ENCODE assay signal across 14 cellular contexts in the genomic region with DNA sequence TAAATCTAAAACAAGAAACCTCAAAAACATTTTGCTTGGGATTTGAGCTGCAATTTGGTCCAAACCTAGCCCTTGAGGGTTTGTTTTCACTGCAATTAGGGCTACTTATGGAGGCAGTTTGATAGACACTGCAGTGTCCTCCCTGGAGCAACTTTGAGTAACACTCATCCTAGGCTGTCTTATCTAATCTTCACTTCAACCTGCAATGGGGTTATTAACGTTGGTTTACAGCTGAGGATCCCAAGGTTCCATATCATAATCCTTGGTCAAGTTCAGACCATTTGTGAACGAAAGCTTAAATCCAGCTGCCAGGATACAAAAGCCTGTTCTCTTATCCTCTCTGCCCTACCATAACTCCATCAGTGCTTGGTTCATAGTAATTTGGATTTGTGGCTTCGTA. TPM values are rescaled to one million over a fixed set of nuclear protein-coding genes. Genes with fewer than 3 reads are reported as not detected.
DNase-seq lines count a peak whose midpoint lies in the region; ATAC-seq, FAIRE-seq and TF ChIP-seq lines count a peak whose summit lies in the region.
"Had no signal": no experiment of that assay in that cellular context is flagged by ENCODE, and none has a peak within 500 bp of the region (broad histone marks: within the 10 kb centered on the region; RNA-seq: fewer than 3 reads in every experiment).

No MANE protein-coding gene starts in this region.

- WGBS in A549 (ENCODE audit: missing lambda C conversion rate) = 65% methylated on average over 3 of the region's 3 CpGs

- H3K27me3 ChIP-seq in Karpas-422 (ENCODE audit: low read length) (no peaks in the 10 kb centered on the region), parathyroid adenoma (ENCODE audit: control insufficient read depth, insufficient read depth, low read length) (no peaks in the 10 kb centered on the region), lower lobe of right lung (ENCODE audit: low read depth) (no peaks in the 10 kb centered on the region)
- H3K27me3 ChIP-seq: BE2C, MG63 had no signal

- H3K9me2 ChIP-seq in Karpas-422 (replicated peaks; ENCODE audit: insufficient read depth, low read length) = no peaks in the 10 kb centered on the region

- peaks cover 0 to 2% (median 0%) of the 10 kb centered on the region in 5 donors for H3K27me3 Mint-ChIP-seq in naive thymus-derived CD8-positive, alpha-beta T cell

- DNase-seq in A549 (ENCODE audit: low read depth in 1 of 2, low spot score in 1 of 2) = no peak
- DNase-seq in Karpas-422 = peak; percentile 37
- peak; percentile 58 to 65 for DNase-seq in erythroblast (lab: John Stamatoyannopoulos, UW)
- DNase-seq in lower lobe of right lung = no peak
- DNase-seq in NCI-H1105 (lab: John Stamatoyannopoulos, UW) = no peak
- no peak for DNase-seq in naive thymus-derived CD8-positive, alpha-beta T cell
- DNase-seq: BE2C; CD8-positive, alpha-beta T cell; DMS 273 treated with DMSO at 0.1 percent for 48 hours; MG63; NCI-H1092 treated with DMSO at 0.1 percent for 48 hours; NCI-H187 had no signal

- H3K27ac Mint-ChIP-seq in naive thymus-derived CD8-positive, alpha-beta T cell = peak overlapping the region in 2 of 10 donors; percentile 10 to 57
- H3K27ac Mint-ChIP-seq: CD8-positive, alpha-beta T cell had no signal

- peaks cover 3 to 31% (median 14%) of the 10 kb centered on the region in 4 donors for H3K4me1 Mint-ChIP-seq in naive thymus-derived CD8-positive, alpha-beta T cell

- H3K4me2 ChIP-seq in A549 (peak overlapping the region; percentile 84), Karpas-422 (ENCODE audit: low read depth, low read length, poor library complexity, severe bottlenecking) (no peak overlapping the region), parathyroid adenoma (ENCODE audit: low read length) (peak overlapping the region; percentile 94)

- H3K9me3 ChIP-seq in A549 = no peaks in the 10 kb centered on the region
- H3K9me3 ChIP-seq in Karpas-422 (ENCODE audit: low read length) = no peaks in the 10 kb centered on the region
- no peaks in the 10 kb centered on the region for H3K9me3 ChIP-seq in parathyroid adenoma (ENCODE audit: control insufficient read depth, low read length)
- no peaks in the 10 kb centered on the region for H3K9me3 ChIP-seq in lower lobe of right lung
- H3K9me3 ChIP-seq: BE2C, MG63 had no signal

- TF ChIP-seq CTCF in A549 (IDR thresholded peaks at IDR 0.05) (no peak), parathyroid adenoma (IDR thresholded peaks at IDR 0.05) (no peak), lower lobe of right lung (IDR thresholded peaks at IDR 0.05) (no peak)

- H3K79me2 ChIP-seq in Karpas-422 (ENCODE audit: low read length) = no peaks in the 10 kb centered on the region
- peaks cover 29% of the 10 kb centered on the region for H3K79me2 ChIP-seq in parathyroid adenoma

- H3K4me1 ChIP-seq in A549 (peaks cover 73% of the 10 kb centered on the region), Karpas-422 (ENCODE audit: low read length) (peaks cover 15% of the 10 kb centered on the region), parathyroid adenoma (peaks cover 12% of the 10 kb centered on the region), lower lobe of right lung (peaks cover 50% of the 10 kb centered on the region)
- H3K4me1 ChIP-seq: BE2C had no signal

- TF ChIP-seq POLR2A in A549 (IDR thresholded peaks at IDR 0.05; ENCODE audit: low read length) (no peak), erythroblast (IDR thresholded peaks at IDR 0.05; ENCODE audit: low read length) (no peak)

- no peak for TF ChIP-seq EP300 in A549 (IDR thresholded peaks at IDR 0.05)

- H2AFZ ChIP-seq in Karpas-422 (ENCODE audit: low read length) (no peak overlapping the region), parathyroid adenoma (no peak overlapping the region)

- no peaks in the 10 kb centered on the region for H3K36me3 Mint-ChIP-seq in naive thymus-derived CD8-positive, alpha-beta T cell

- CTCF ChIA-PET in A549 (lab: Yijun Ruan, JAX) = interaction anchor here (1.0 to 15.5 kb wide), 9 partner anchors 11 to 168 kb away, joined by 3 to 140 read pairs (median 4); no protein-coding TSS in a partner anchor

- H3K27ac ChIP-seq in A549 (peak overlapping the region; percentile 90 to 99; a peak in 4 of 6 replicates), Karpas-422 (ENCODE audit: low read length) (no peak overlapping the region), parathyroid adenoma (no peak overlapping the region), lower lobe of right lung (no peak overlapping the region)

- H4K20me1 ChIP-seq in Karpas-422 (ENCODE audit: insufficient read depth, low read depth, low read length) = no peaks in the 10 kb centered on the region

- no peaks in the 10 kb centered on the region for H3K9me3 Mint-ChIP-seq in naive thymus-derived CD8-positive, alpha-beta T cell
- H3K9me3 Mint-ChIP-seq: CD8-positive, alpha-beta T cell had no signal

- POLR2A ChIA-PET in A549 (lab: Yijun Ruan, JAX) = interaction anchor here (1.0 kb wide), 1 partner anchor 35 kb away, joined by 4 read pairs; no protein-coding TSS in a partner anchor
- POLR2A ChIA-PET in naive thymus-derived CD8-positive, alpha-beta T cell (lab: Charles Lee) = no interaction called here

- FAIRE-seq in A549 (lab: Jason Lieb, UNC) = no peak
- FAIRE-seq: H54 had no signal

- H3K4me3 ChIP-seq in A549 = peak overlapping the region; percentile 76
- H3K4me3 ChIP-seq in Karpas-422 (ENCODE audit: low read length) = no peak overlapping the region
- peak overlapping the region; percentile 93 for H3K4me3 ChIP-seq in parathyroid adenoma (ENCODE audit: low read depth, low read length)
- no peak overlapping the region for H3K4me3 ChIP-seq in lower lobe of right lung
- H3K4me3 ChIP-seq: MG63 had no signal

- H3K36me3 ChIP-seq in Karpas-422 (ENCODE audit: insufficient read depth, low read length) = no peaks in the 10 kb centered on the region
- no peaks in the 10 kb centered on the region for H3K36me3 ChIP-seq in parathyroid adenoma (ENCODE audit: control insufficient read depth, insufficient read depth, low read length)
- no peaks in the 10 kb centered on the region for H3K36me3 ChIP-seq in lower lobe of right lung
- H3K36me3 ChIP-seq: BE2C, MG63 had no signal

- TF ChIP-seq RAD21 in A549 (conservative IDR thresholded peaks at IDR 0.05 in 1 of 2, IDR thresholded peaks at IDR 0.05 in 1 of 2) = no peak

- ATAC-seq in A549 = no peak
- no peak for ATAC-seq in lower lobe of right lung
- no peak for ATAC-seq in naive thymus-derived CD8-positive, alpha-beta T cell
- ATAC-seq: CD8-positive, alpha-beta T cell had no signal

- no peak overlapping the region for H3K9ac ChIP-seq in Karpas-422 (ENCODE audit: low read length)
- H3K9ac ChIP-seq in parathyroid adenoma = no peak overlapping the region

- H3K4me3 Mint-ChIP-seq in naive thymus-derived CD8-positive, alpha-beta T cell = no peak overlapping the region
- H3K4me3 Mint-ChIP-seq: CD8-positive, alpha-beta T cell had no signal

- intact Hi-C loops in lower lobe of right lung (cut with DNase I) = no loop called here

TF ChIP-seq in A549, 52 proteins besides CTCF, POLR2A, EP300 and RAD21:
- TF ChIP-seq, protein P1, sequence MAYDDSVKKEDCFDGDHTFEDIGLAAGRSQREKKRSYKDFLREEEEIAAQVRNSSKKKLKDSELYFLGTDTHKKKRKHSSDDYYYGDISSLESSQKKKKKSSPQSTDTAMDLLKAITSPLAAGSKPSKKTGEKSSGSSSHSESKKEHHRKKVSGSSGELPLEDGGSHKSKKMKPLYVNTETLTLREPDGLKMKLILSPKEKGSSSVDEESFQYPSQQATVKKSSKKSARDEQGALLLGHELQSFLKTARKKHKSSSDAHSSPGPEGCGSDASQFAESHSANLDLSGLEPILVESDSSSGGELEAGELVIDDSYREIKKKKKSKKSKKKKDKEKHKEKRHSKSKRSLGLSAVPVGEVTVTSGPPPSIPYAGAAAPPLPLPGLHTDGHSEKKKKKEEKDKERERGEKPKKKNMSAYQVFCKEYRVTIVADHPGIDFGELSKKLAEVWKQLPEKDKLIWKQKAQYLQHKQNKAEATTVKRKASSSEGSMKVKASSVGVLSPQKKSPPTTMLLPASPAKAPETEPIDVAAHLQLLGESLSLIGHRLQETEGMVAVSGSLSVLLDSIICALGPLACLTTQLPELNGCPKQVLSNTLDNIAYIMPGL (CRISPR knock-in tag; IDR thresholded peaks at IDR 0.05; ENCODE audit: borderline replicate concordance) = no peak

RNA-seq across cellular contexts. Expression of gene ANXA4, which starts 2.5 kb away (rescaled TPM):
- polyA plus RNA-seq in A549 (2011; rRNA removed) (341 and 360 TPM in 2 replicates), A549 (2017; fragmentation: RNase III; extraction: RNeasy Plus Mini Kit Qiagen cat#74134 plus additional on column Dnase treatment) (514 to 554 TPM (median 521 TPM) in 3 replicates)
- 322 and 418 TPM in 2 replicates for polyA plus RNA-seq in A549 (2012; cell fraction: cytosol; rRNA removed)
- 154 and 191 TPM in 2 replicates for polyA plus RNA-seq in A549 (2012; cell fraction: nucleus; rRNA removed)
- polyA minus RNA-seq in A549 (2011; rRNA and poly(A)+ RNA removed) = 342 and 464 TPM in 2 replicates
- 1.1 and 2.4 TPM in 2 replicates for total RNA-seq in Karpas-422 (2014; rRNA removed; shearing (Covaris generic); ENCODE audit: low replicate concordance)
- total RNA-seq in lower lobe of right lung = 173 TPM
- total RNA-seq in naive thymus-derived CD8-positive, alpha-beta T cell = 10 to 100 TPM in 1 of 2 experiments, 1 to 10 TPM in 1; 8.0 to 10.0 TPM
- polyA plus RNA-seq in naive thymus-derived CD8-positive, alpha-beta T cell = 10 to 100 TPM in 1 of 3 donors, 1 to 10 TPM in 2; 2.9 to 15.8 (median 3.8) TPM

Comparison
In these comparisons a context has a peak if more than half of its experiments do, and no peak if none do; other contexts are left out.
1. DNase-seq: peak in Karpas-422 (single experiment) and erythroblast (2 of 2); none in A549 (0 of 2), lower lobe of right lung (single experiment), NCI-H1105 (single experiment) and naive thymus-derived CD8-positive, alpha-beta T cell (0 of 10).
2. H3K27ac ChIP-seq: peak in A549 (2 of 2); none in Karpas-422 (single experiment), parathyroid adenoma (single experiment) and lower lobe of right lung (single experiment).
3. H3K4me3 ChIP-seq: peak in A549 (single experiment) and parathyroid adenoma (single experiment); none in Karpas-422 (single experiment) and lower lobe of right lung (single experiment).
4. RNA of gene ANXA4, which starts 2.5 kb away (total RNA-seq): 173 TPM in lower lobe of right lung (single experiment); 8.0 to 10.0 TPM in naive thymus-derived CD8-positive, alpha-beta T cell and 1.1 to 2.4 TPM in Karpas-422; every median in the first group is over 10 times any median in the second.